In genomic region chrX:130669233-130669632, GRCh38 we compare ENCODE assay signal across 1 cellular context.
TF ChIP-seq lines count a peak whose summit lies in the region.

No MANE protein-coding gene starts in this region.

TF ChIP-seq in SK-N-SH treated with all-trans-retinoic acid at 6 μM for 48 hours, 23 proteins besides CTCF, POLR2A, EP300 and RAD21 (continued from another document):
- TF ChIP-seq CSRNP3 (CRISPR knock-in tag; IDR thresholded peaks at IDR 0.05) = no peak
